Comparison of ENCODE assay signal across 31 cellular contexts in genomic region chr16:81533175-81533507, GRCh38.
DNase-seq lines count a peak whose midpoint lies in the region; ATAC-seq, FAIRE-seq and TF ChIP-seq lines count a peak whose summit lies in the region.
"Had no signal": no experiment of that assay in that cellular context is flagged by ENCODE, and none has a peak within 500 bp of the region (broad histone marks: within the 10 kb centered on the region; RNA-seq: fewer than 3 reads in every experiment).

No MANE protein-coding gene starts in this region.

- H3K27me3 Mint-ChIP-seq in astrocyte (ENCODE audit: low read depth, unreplicated experiment) (no peaks in the 10 kb centered on the region), type B pancreatic cell (no peaks in the 10 kb centered on the region)
- H3K27me3 Mint-ChIP-seq: CD4-positive, alpha-beta memory T cell; IgD-negative memory B cell; stimulated activated naive CD8-positive, alpha-beta T cell treated with anti-CD3 and anti-CD28 coated beads, Interleukin-15, amount 100 ng/mL, for 72 hours had no signal

- intact Hi-C loops in HepG2 (cut with micrococcal nuclease; ENCODE audit: unreplicated experiment): loop anchor here (5.0 kb wide), 1 partner anchor 49 kb away; no protein-coding TSS in a partner anchor
- intact Hi-C loops in right lobe of liver (cut with DNase I): loop anchor here in 1 of 2 donors (10.0 kb wide), 1 partner anchor 78 kb away; no protein-coding TSS in a partner anchor
- intact Hi-C loops in kidney (cut with DNase I): no loop called here
- intact Hi-C loops in spleen (cut with DNase I; ENCODE audit: low total_unique reads): no loop called here

- H3K4me1 Mint-ChIP-seq in astrocyte (ENCODE audit: low read depth, unreplicated experiment): peaks cover 41% of the 10 kb centered on the region
- peaks cover 37% of the 10 kb centered on the region for H3K4me1 Mint-ChIP-seq in type B pancreatic cell (ENCODE audit: unreplicated experiment)

- ATAC-seq in HepG2 (no peak), right lobe of liver (no peak), HG02973 (IDR thresholded peaks at IDR 0.05; ENCODE audit: unreplicated experiment) (no peak)
- ATAC-seq: heart right ventricle; left cardiac atrium; stimulated activated naive CD8-positive, alpha-beta T cell treated with anti-CD3 and anti-CD28 coated beads, Interleukin-15, amount 100 ng/mL, for 72 hours had no signal

- H3K79me2 ChIP-seq in HepG2 (ENCODE audit: insufficient read depth, low read length) (peaks cover 98% of the 10 kb centered on the region), astrocyte (ENCODE audit: insufficient read depth, low read length) (peaks cover 90% of the 10 kb centered on the region)

- H2AFZ ChIP-seq in HepG2 (ENCODE audit: low read length): no peak overlapping the region
- H2AFZ ChIP-seq in astrocyte (ENCODE audit: low read depth, low read length): no peak overlapping the region
- H2AFZ ChIP-seq: GM23338 had no signal

- peak overlapping the region in 1 of 3 experiments; percentile 54; a peak in 1 of 6 replicates for H3K4me3 ChIP-seq in HepG2 (replicated peaks in 1 of 3; ENCODE audit: insufficient read depth in 1 of 3, low read depth in 2 of 3, low read length in 3 of 3)
- no peak overlapping the region for H3K4me3 ChIP-seq in right lobe of liver
- H3K4me3 ChIP-seq in astrocyte (ENCODE audit: insufficient read depth, low read depth, low read length): no peak overlapping the region
- no peak overlapping the region for H3K4me3 ChIP-seq in kidney (ENCODE audit: low read length in 2 of 2)
- H3K4me3 ChIP-seq in spleen: no peak overlapping the region
- H3K4me3 ChIP-seq: adrenal gland, GM23338, heart right ventricle, prostate gland, SJSA1, tibial artery had no signal

- H3K4me3 Mint-ChIP-seq in astrocyte (ENCODE audit: unreplicated experiment) (peak overlapping the region; percentile 50), type B pancreatic cell (no peak overlapping the region)
- H3K4me3 Mint-ChIP-seq: CD4-positive, alpha-beta memory T cell; GM23338; IgD-negative memory B cell; stimulated activated naive CD8-positive, alpha-beta T cell treated with anti-CD3 and anti-CD28 coated beads, Interleukin-15, amount 100 ng/mL, for 72 hours had no signal

- no TSS peak for BruUV-seq in HepG2 (replicated peaks; lab: Mats Ljungman, UMichigan)

- no peaks in the 10 kb centered on the region for H3K9me3 ChIP-seq in HepG2 (ENCODE audit: low read length)
- no peaks in the 10 kb centered on the region for H3K9me3 ChIP-seq in right lobe of liver
- no peaks in the 10 kb centered on the region for H3K9me3 ChIP-seq in astrocyte (ENCODE audit: insufficient read depth, low read depth, low read length)
- no peaks in the 10 kb centered on the region for H3K9me3 ChIP-seq in kidney (ENCODE audit: control insufficient read depth in 1 of 2, low read length in 2 of 2)
- H3K9me3 ChIP-seq in spleen: no peaks in the 10 kb centered on the region
- H3K9me3 ChIP-seq: adrenal gland, heart right ventricle, prostate gland, SJSA1, tibial artery had no signal

- TF ChIP-seq RAD21 in HepG2 (CRISPR knock-in tag; IDR thresholded peaks at IDR 0.05): no peak

- WGBS in HepG2 (ENCODE audit: low lambda C conversion rate): 88% methylated on average over 3 of the region's 3 CpGs
- WGBS in right lobe of liver (ENCODE audit: insufficient coverage, low coverage, low lambda C conversion rate, missing lambda C conversion rate): 65% methylated on average over 2 of the region's 3 CpGs
- WGBS in spleen, 5 donors: 78 to 98% (median 92%) methylated on average over 3 of the region's 3 CpGs

- TF ChIP-seq EP300 in HepG2 (IDR thresholded peaks at IDR 0.05; ENCODE audit: low read depth in 2 of 2, low read length in 2 of 2) (no peak), HepG2 (CRISPR knock-in tag; IDR thresholded peaks at IDR 0.05; ENCODE audit: borderline replicate concordance) (no peak)

- H3K36me3 Mint-ChIP-seq in astrocyte (ENCODE audit: low read depth, unreplicated experiment) (peaks cover 23% of the 10 kb centered on the region), type B pancreatic cell (peaks cover 20% of the 10 kb centered on the region)

- H3K27me3 ChIP-seq in HepG2 (ENCODE audit: control insufficient read depth in 1 of 2, insufficient read depth in 2 of 2, low read length in 2 of 2): no peaks in the 10 kb centered on the region
- H3K27me3 ChIP-seq in right lobe of liver: no peaks in the 10 kb centered on the region
- no peaks in the 10 kb centered on the region for H3K27me3 ChIP-seq in astrocyte (ENCODE audit: insufficient read depth, low read length)
- no peaks in the 10 kb centered on the region for H3K27me3 ChIP-seq in spleen (replicated peaks in 1 of 7)
- H3K27me3 ChIP-seq: adrenal gland, heart right ventricle, SJSA1, tibial artery had no signal

- TF ChIP-seq CTCF in HepG2 (CRISPR knock-in tag; IDR thresholded peaks at IDR 0.05): no peak
- no peak for TF ChIP-seq CTCF in right lobe of liver (IDR thresholded peaks at IDR 0.05)
- TF ChIP-seq CTCF in astrocyte (IDR thresholded peaks at IDR 0.05; ENCODE audit: insufficient read depth, low read depth, low read length): no peak
- no peak for TF ChIP-seq CTCF in kidney (IDR thresholded peaks at IDR 0.05; ENCODE audit: borderline replicate concordance, extremely low read depth, insufficient read depth)
- TF ChIP-seq CTCF in type B pancreatic cell (conservative IDR thresholded peaks at IDR 0.05): no peak
- TF ChIP-seq CTCF in spleen (IDR thresholded peaks at IDR 0.05 in 8 of 11, conservative IDR thresholded peaks at IDR 0.05 in 3 of 11): no peak

- H3K4me2 ChIP-seq in HepG2 (ENCODE audit: low read depth, low read length): peak overlapping the region; percentile 83; the same call in 1 of the 2 replicates
- H3K4me2 ChIP-seq in astrocyte (ENCODE audit: low read length): no peak overlapping the region
- H3K4me2 ChIP-seq: GM23338 had no signal

- in situ Hi-C loops in HepG2 (cut with HindIII; ENCODE audit: extremely low pct_ligation_motif_present, low pct_unique_long_range_greater_than_20kb): no loop called here

- peak overlapping the region; percentile 86 for H3K27ac ChIP-seq in HepG2 (ENCODE audit: extremely low read length, insufficient read depth, low read length)
- no peak overlapping the region for H3K27ac ChIP-seq in right lobe of liver
- H3K27ac ChIP-seq in astrocyte (ENCODE audit: low read depth, low read length): no peak overlapping the region
- peak overlapping the region; percentile 59 to 71 for H3K27ac ChIP-seq in kidney (ENCODE audit: low read depth in 2 of 2, low read length in 2 of 2)
- no peak overlapping the region for H3K27ac ChIP-seq in spleen
- H3K27ac ChIP-seq: heart right ventricle, prostate gland, tibial artery had no signal

- H3K36me3 ChIP-seq in HepG2 (replicated peaks in 1 of 2; ENCODE audit: control insufficient read depth in 1 of 2, insufficient read depth in 2 of 2, low read length in 2 of 2) (peaks cover 8 to 28% of the 10 kb centered on the region in 2 experiments; a peak in 3 of 5 replicates), right lobe of liver (no peaks in the 10 kb centered on the region), astrocyte (ENCODE audit: insufficient read depth, low read length) (no peaks in the 10 kb centered on the region), kidney (ENCODE audit: control insufficient read depth in 1 of 2, insufficient read depth in 2 of 2, low read length in 2 of 2) (no peaks in the 10 kb centered on the region), spleen (peaks cover 0 to 26% (median 0%) of the 10 kb centered on the region in 6 donors)
- H3K36me3 ChIP-seq: adrenal gland, prostate gland, SJSA1, tibial artery had no signal

- no peak for FAIRE-seq in HepG2 (lab: Jason Lieb, UNC)
- FAIRE-seq in astrocyte (lab: Jason Lieb, UNC): no peak
- FAIRE-seq in kidney (lab: Jason Lieb, UNC): no peak
- FAIRE-seq: A204.1, bronchial epithelial cell, colon, GM12891, TTC549 had no signal

- H3K27ac Mint-ChIP-seq in astrocyte (ENCODE audit: unreplicated experiment) (no peak overlapping the region), type B pancreatic cell (peak overlapping the region; percentile 61)
- H3K27ac Mint-ChIP-seq: GM23338; IgD-negative memory B cell; stimulated activated naive CD8-positive, alpha-beta T cell treated with anti-CD3 and anti-CD28 coated beads, Interleukin-15, amount 100 ng/mL, for 72 hours had no signal

- DNase-seq in HepG2 (ENCODE audit: low spot score) (no peak), right lobe of liver (no peak), astrocyte (ENCODE audit: low read depth) (no peak), kidney (no peak), type B pancreatic cell (ENCODE audit: extremely low spot score, unreplicated experiment) (no peak), NCI-H1092 (lab: John Stamatoyannopoulos, UW) (no peak), spleen (no peak)
- DNase-seq: activated CD4-positive, alpha-beta T cell treated with anti-CD3 and anti-CD28 coated beads for 1 hour; activated T-cell treated with anti-CD3 and anti-CD28 coated beads for 4 hours; CD4-positive, alpha-beta memory T cell; DMS 273 treated with DMSO at 0.1 percent for 48 hours; effector CD4-positive, alpha-beta T cell; EL; erythroblast; heart right ventricle; left cardiac atrium; NCI-H1092 treated with DMSO at 0.1 percent for 48 hours; NCI-H1930; stimulated activated naive CD8-positive, alpha-beta T cell treated with anti-CD3 and anti-CD28 coated beads, Interleukin-15, amount 100 ng/mL, for 72 hours; tibial artery had no signal

- peaks cover 92% of the 10 kb centered on the region for H3K4me1 ChIP-seq in HepG2 (ENCODE audit: insufficient read depth, low read length)
- H3K4me1 ChIP-seq in right lobe of liver: peaks cover 0 to 36% (median 18%) of the 10 kb centered on the region in 4 donors
- H3K4me1 ChIP-seq in astrocyte (ENCODE audit: insufficient read depth, low read length): peaks cover 7% of the 10 kb centered on the region
- peaks cover 29 to 46% of the 10 kb centered on the region in 2 donors for H3K4me1 ChIP-seq in kidney (ENCODE audit: control insufficient read depth in 1 of 2, insufficient read depth in 1 of 2, low read depth in 1 of 2, low read length in 2 of 2)
- H3K4me1 ChIP-seq in spleen: peaks cover 0 to 71% (median 18%) of the 10 kb centered on the region in 6 donors
- H3K4me1 ChIP-seq: tibial artery had no signal

- CTCF ChIA-PET in HepG2 (lab: Yijun Ruan, JAX; ENCODE audit: low intra/inter-chr PET ratio, low total read pairs): no interaction called here

- H4K20me1 ChIP-seq in HepG2 (ENCODE audit: insufficient read depth, low read length) (peaks cover 83% of the 10 kb centered on the region), astrocyte (ENCODE audit: insufficient read depth, low read length) (peaks cover 96% of the 10 kb centered on the region)

- H3K9ac ChIP-seq in HepG2 (ENCODE audit: insufficient read depth, low read depth, low read length): peak overlapping the region; percentile 20; the same call in 1 of the 2 replicates
- no peak overlapping the region for H3K9ac ChIP-seq in astrocyte (ENCODE audit: low read length)
- no peak overlapping the region for H3K9ac ChIP-seq in kidney (ENCODE audit: low read length in 2 of 2)

- no peak for TF ChIP-seq POLR2A in HepG2 (IDR thresholded peaks at IDR 0.05; ENCODE audit: insufficient read depth in 1 of 2, low read depth in 2 of 2, low read length in 2 of 2)
- TF ChIP-seq POLR2A in right lobe of liver (IDR thresholded peaks at IDR 0.05): no peak
- TF ChIP-seq POLR2A in spleen (IDR thresholded peaks at IDR 0.05): no peak

- POLR2A ChIA-PET in HepG2 (lab: Yijun Ruan, JAX): interaction anchor here (1.0 to 4.1 kb wide), 7 partner anchors 9 to 102 kb away, joined by 3 to 30 read pairs (median 6); no protein-coding TSS in a partner anchor

- peaks cover 13% of the 10 kb centered on the region for H3K9me3 Mint-ChIP-seq in astrocyte (ENCODE audit: unreplicated experiment)
- H3K9me3 Mint-ChIP-seq in type B pancreatic cell: no peaks in the 10 kb centered on the region
- H3K9me3 Mint-ChIP-seq: CD4-positive, alpha-beta memory T cell; GM23338; IgD-negative memory B cell; stimulated activated naive CD8-positive, alpha-beta T cell treated with anti-CD3 and anti-CD28 coated beads, Interleukin-15, amount 100 ng/mL, for 72 hours had no signal

Comparison
In these comparisons a context has a peak if more than half of its experiments do, and no peak if none do; other contexts are left out.
1. H3K27ac ChIP-seq: peak in HepG2 (single experiment) and kidney (2 of 2); none in right lobe of liver (0 of 3), astrocyte (single experiment) and spleen (0 of 8).